Comparison of ENCODE assay signal across 8 cellular contexts in the genomic region with DNA sequence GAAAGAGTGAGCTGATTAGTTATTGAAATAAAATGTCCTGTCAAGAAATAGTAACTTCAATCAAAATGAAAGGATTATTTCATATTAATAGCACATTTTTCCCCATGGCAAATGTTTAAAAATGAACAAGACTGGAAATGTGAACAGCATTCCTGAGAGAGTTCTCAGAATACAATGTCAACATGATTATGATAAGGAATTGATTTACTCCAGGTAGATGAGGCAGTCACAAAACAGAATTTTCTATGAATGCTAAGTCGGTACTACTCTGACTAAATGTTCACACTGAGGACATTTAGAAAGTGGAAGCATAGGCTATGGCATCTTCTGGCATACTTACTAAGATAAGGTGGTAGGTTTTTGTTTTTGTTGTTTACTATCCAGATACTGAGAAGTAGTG.
"Had no signal": no experiment of that assay in that cellular context is flagged by ENCODE, and none has a peak within 500 bp of the region (broad histone marks: within the 10 kb centered on the region; RNA-seq: fewer than 3 reads in every experiment).

No MANE protein-coding gene starts in this region.

- H3K4me3 ChIP-seq: GM23338 had no signal

- ATAC-seq: GM23338 had no signal

- DNase-seq: H9, HCEC 1CT, IMR-90 had no signal

- H3K27ac Mint-ChIP-seq: GM23338, H9 had no signal

- H3K27ac ChIP-seq: HL-60 had no signal

- H3K4me2 ChIP-seq: GM23338 had no signal

- H3K4me3 Mint-ChIP-seq: GM23338, H9 had no signal

- H2AFZ ChIP-seq: GM23338 had no signal

- H3K9me3 Mint-ChIP-seq: GM23338, H9 had no signal

- FAIRE-seq: H1, H54, HTR-8/SVneo had no signal
